In the genomic region with DNA sequence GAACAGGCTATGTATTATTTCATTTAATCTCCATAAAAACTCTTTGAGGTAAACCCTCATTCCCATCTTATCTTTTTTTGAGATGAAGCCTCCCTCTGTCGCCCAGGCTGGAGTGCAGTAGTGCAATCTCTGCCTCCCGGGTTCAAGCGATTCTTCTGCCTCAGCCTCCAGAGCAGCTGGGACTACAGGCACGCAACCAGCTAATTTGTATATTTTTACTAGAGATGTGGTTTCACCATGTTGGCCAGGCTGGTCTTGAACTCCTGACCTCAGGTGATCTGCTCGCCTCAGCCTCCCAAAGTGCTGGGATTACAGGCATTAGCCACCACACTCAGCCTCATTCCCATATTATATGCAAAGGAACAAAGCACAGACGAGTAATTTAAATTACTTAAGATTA, we compare ENCODE assay signal across 8 cellular contexts. TPM values are rescaled to one million over a fixed set of nuclear protein-coding genes. Genes with fewer than 3 reads are reported as not detected.
DNase-seq lines count a peak whose midpoint lies in the region; FAIRE-seq and TF ChIP-seq lines count a peak whose summit lies in the region.
"Not testable (repeated sequence)": the region's sequence is repeated elsewhere in the genome, so short reads cannot be mapped to it uniquely, and the experiment has no call there.

No MANE protein-coding gene starts in this region.

- not testable (repeated sequence) for H4K5ac ChIP-seq in H1 (ENCODE audit: insufficient read length, low read depth, low read length)

- not testable (repeated sequence) for H4K8ac ChIP-seq in H1 (ENCODE audit: extremely low read depth, insufficient read depth, low read length)

- TF ChIP-seq CTCF in LNCaP clone FGC (IDR thresholded peaks at IDR 0.05; ENCODE audit: control insufficient read depth, extremely low read depth, insufficient read depth); VCaP (conservative IDR thresholded peaks at IDR 0.05); H1 (IDR thresholded peaks at IDR 0.05; ENCODE audit: control extremely low read depth in 1 of 3, insufficient read depth in 1 of 3, low read depth in 1 of 3, low read length in 3 of 3); neural progenitor cell (IDR thresholded peaks at IDR 0.05); type B pancreatic cell (conservative IDR thresholded peaks at IDR 0.05): not testable (repeated sequence)

- peak overlapping the region; percentile 78 to 84; a peak in 3 of 4 replicates for H3K4me2 ChIP-seq in H1 (ENCODE audit: insufficient read depth in 1 of 2, low read depth in 2 of 2, low read length in 2 of 2)
- H3K4me2 ChIP-seq in neural progenitor cell = peak overlapping the region; percentile 99

- H2AK5ac ChIP-seq in H1 (ENCODE audit: low read depth, low read length) = not testable (repeated sequence)

- FAIRE-seq in H1 (lab: Jason Lieb, UNC) = not testable (repeated sequence)

- TF ChIP-seq EP300 in H1 (IDR thresholded peaks at IDR 0.05; ENCODE audit: borderline replicate concordance in 1 of 2, low read depth in 2 of 2, low read length in 2 of 2) = not testable (repeated sequence)

- H3K79me2 ChIP-seq in H1 (ENCODE audit: control insufficient read depth in 1 of 2, insufficient read depth in 2 of 2, low read length in 2 of 2) (peaks cover 0 to 22% of the 10 kb centered on the region in 2 experiments; a peak in 3 of 4 replicates), neural progenitor cell (ENCODE audit: low read depth) (peaks cover 30% of the 10 kb centered on the region)

- H3K79me1 ChIP-seq in H1 (ENCODE audit: low read depth, low read length) = not testable (repeated sequence)

- peaks cover 36% of the 10 kb centered on the region for H3K4me1 Mint-ChIP-seq in activated naive CD8-positive, alpha-beta T cell treated with anti-CD3 and anti-CD28 coated beads for 36 hours
- peaks cover 16% of the 10 kb centered on the region for H3K4me1 Mint-ChIP-seq in neural progenitor cell
- peaks cover 10% of the 10 kb centered on the region for H3K4me1 Mint-ChIP-seq in type B pancreatic cell (ENCODE audit: unreplicated experiment)

- peaks cover 50% of the 10 kb centered on the region for H3K36me3 Mint-ChIP-seq in activated naive CD8-positive, alpha-beta T cell treated with anti-CD3 and anti-CD28 coated beads for 36 hours
- H3K36me3 Mint-ChIP-seq in neural progenitor cell (peaks cover 34% of the 10 kb centered on the region), type B pancreatic cell (peaks cover 33% of the 10 kb centered on the region)

- not testable (repeated sequence) for H4K91ac ChIP-seq in H1 (replicated peaks; ENCODE audit: insufficient read length, low read length)

- peak overlapping the region; percentile 100 for H3K27ac Mint-ChIP-seq in activated naive CD8-positive, alpha-beta T cell treated with anti-CD3 and anti-CD28 coated beads for 36 hours
- peak overlapping the region; percentile 50 for H3K27ac Mint-ChIP-seq in neural progenitor cell
- peak overlapping the region; percentile 18 for H3K27ac Mint-ChIP-seq in type B pancreatic cell

- H3K4me1 ChIP-seq in ES-I3 (ENCODE audit: insufficient read depth, low read length); H1 (replicated peaks in 1 of 4; ENCODE audit: control insufficient read depth in 3 of 4, insufficient read depth in 4 of 4, low read length in 3 of 4); iPS-20b (ENCODE audit: insufficient read depth, low read length): not testable (repeated sequence)
- peaks cover 10% of the 10 kb centered on the region for H3K4me1 ChIP-seq in neural progenitor cell

- H3K4me3 Mint-ChIP-seq in activated naive CD8-positive, alpha-beta T cell treated with anti-CD3 and anti-CD28 coated beads for 36 hours = peak overlapping the region; percentile 100
- H3K4me3 Mint-ChIP-seq in neural progenitor cell = peak overlapping the region; percentile 100
- peak overlapping the region; percentile 100 for H3K4me3 Mint-ChIP-seq in type B pancreatic cell

- not testable (repeated sequence) for H3K9me3 Mint-ChIP-seq in activated naive CD8-positive, alpha-beta T cell treated with anti-CD3 and anti-CD28 coated beads for 36 hours; neural progenitor cell; type B pancreatic cell

- not testable (repeated sequence) for H3K18ac ChIP-seq in H1 (ENCODE audit: extremely low read depth, low read length)

- H3K4me3 ChIP-seq in LNCaP clone FGC (ENCODE audit: low read depth, low read length) (peak overlapping the region; percentile 77), H1 (ENCODE audit: extremely low read depth in 1 of 4, insufficient read depth in 2 of 4, low read depth in 3 of 4, low read length in 4 of 4) (peak overlapping the region in 3 of 4 experiments; percentile 80 to 96 (median 93); a peak in 6 of 8 replicates), iPS-20b (ENCODE audit: low read length) (peak overlapping the region; percentile 98), neural progenitor cell (peak overlapping the region; percentile 93)

- POLR2A ChIA-PET in H1 (lab: Charles Lee; ENCODE audit: partially characterized antibody) = interaction anchor here (0.6 to 1.8 kb wide), 3 partner anchors 11 to 14 kb away, joined by 3 to 4 read pairs (median 4); a partner anchor contains a TSS

- not testable (repeated sequence) for H2BK15ac ChIP-seq in H1 (ENCODE audit: low read length)

- H3K4ac ChIP-seq in H1 (replicated peaks; ENCODE audit: insufficient read length, low read depth, low read length) = not testable (repeated sequence)

- H3K56ac ChIP-seq in H1 (replicated peaks; ENCODE audit: insufficient read length, low read depth, low read length) = not testable (repeated sequence)

- not testable (repeated sequence) for H3K27me3 Mint-ChIP-seq in activated naive CD8-positive, alpha-beta T cell treated with anti-CD3 and anti-CD28 coated beads for 36 hours; neural progenitor cell (ENCODE audit: insufficient read depth, low read depth); type B pancreatic cell

- H2BK5ac ChIP-seq in H1 (ENCODE audit: low read depth, low read length) = not testable (repeated sequence)

- not testable (repeated sequence) for TF ChIP-seq POLR2A in H1 (IDR thresholded peaks at IDR 0.05; ENCODE audit: control extremely low read depth in 1 of 2, low read depth in 2 of 2, low read length in 2 of 2)

- H2BK120ac ChIP-seq in H1 (replicated peaks; ENCODE audit: low read depth, low read length) = not testable (repeated sequence)

- H3K9me3 ChIP-seq in ES-I3 (ENCODE audit: control insufficient read depth, insufficient read depth, low read length); H1 (ENCODE audit: insufficient read depth in 2 of 2, low read depth in 1 of 2, low read length in 1 of 2); iPS-20b (ENCODE audit: insufficient read depth, low read depth, low read length); neural progenitor cell (ENCODE audit: low read depth): not testable (repeated sequence)

- H3K23ac ChIP-seq in H1 (ENCODE audit: insufficient read length) = not testable (repeated sequence)

- H3K14ac ChIP-seq in H1 (ENCODE audit: insufficient read length) = not testable (repeated sequence)

- not testable (repeated sequence) for H3K27me3 ChIP-seq in H1 (replicated peaks in 1 of 4; ENCODE audit: control insufficient read depth in 3 of 4, extremely low read depth in 1 of 4, insufficient read depth in 3 of 4, low read length in 3 of 4); iPS-20b (ENCODE audit: insufficient read depth, low read length); neural progenitor cell

- CTCF ChIA-PET in H1 (lab: Charles Lee; ENCODE audit: partially characterized antibody) = not testable (repeated sequence)

- WGBS in H1 (ENCODE audit: extremely low coverage in 1 of 2, insufficient coverage in 1 of 2, insufficient read length in 1 of 2, insufficient replicate concordance in 2 of 2, low coverage in 1 of 2, low lambda C conversion rate in 2 of 2, missing lambda C conversion rate in 1 of 2), 2 experiments = 93% methylated on average over 6 of the region's 6 CpGs; no CpG with 5 or more reads in 1 of the 2 experiments

- peak overlapping the region; percentile 89 for H3K27ac ChIP-seq in VCaP
- H3K27ac ChIP-seq in H1 (ENCODE audit: low read depth, low read length); iPS-20b (ENCODE audit: low read length); neural progenitor cell: not testable (repeated sequence)

- H2BK12ac ChIP-seq in H1 (ENCODE audit: low read depth, low read length) = not testable (repeated sequence)

- H3K23me2 ChIP-seq in H1 (ENCODE audit: low read depth, low read length) = not testable (repeated sequence)

- TF ChIP-seq RAD21 in H1 (IDR thresholded peaks at IDR 0.05 in 1 of 2, conservative IDR thresholded peaks at IDR 0.05 in 1 of 2; ENCODE audit: low read depth in 2 of 2, low read length in 2 of 2) = not testable (repeated sequence)

- not testable (repeated sequence) for H2BK20ac ChIP-seq in H1 (ENCODE audit: low read length)

- H2AFZ ChIP-seq in H1 (ENCODE audit: low read length); neural progenitor cell (replicated peaks): not testable (repeated sequence)

- not testable (repeated sequence) for DNase-seq in LNCaP clone FGC (ENCODE audit: low read depth); activated naive CD8-positive, alpha-beta T cell treated with anti-CD3 and anti-CD28 coated beads for 36 hours; H1 (ENCODE audit: low read depth in 1 of 2, low spot score in 2 of 2); neural progenitor cell (ENCODE audit: low spot score); type B pancreatic cell (ENCODE audit: extremely low spot score, unreplicated experiment)

- not testable (repeated sequence) for H4K20me1 ChIP-seq in H1 (replicated peaks in 1 of 2; ENCODE audit: control insufficient read depth in 1 of 2, insufficient read depth in 2 of 2, low read length in 2 of 2)
- peaks cover 46% of the 10 kb centered on the region for H4K20me1 ChIP-seq in neural progenitor cell (ENCODE audit: low read depth)

- H3F3A ChIP-seq in neural progenitor cell (ENCODE audit: low read depth) = peaks cover 70% of the 10 kb centered on the region

- H3K36me3 ChIP-seq in ES-I3 (ENCODE audit: insufficient read depth, low read length) (peaks cover 41% of the 10 kb centered on the region), H1 (ENCODE audit: control insufficient read depth in 2 of 4, insufficient read depth in 4 of 4, low read length in 3 of 4) (peaks cover 26 to 50% (median 41%) of the 10 kb centered on the region in 4 experiments), iPS-20b (ENCODE audit: insufficient read depth, low read depth, low read length) (peaks cover 51% of the 10 kb centered on the region), neural progenitor cell (peaks cover 32% of the 10 kb centered on the region)

- H3K9ac ChIP-seq in ES-I3 (ENCODE audit: low read depth, low read length) (peak overlapping the region; percentile 91; the same call in 1 of the 2 replicates), H1 (replicated peaks in 1 of 4; ENCODE audit: extremely low read depth in 1 of 4, low read depth in 3 of 4, low read length in 3 of 4) (peak overlapping the region in 1 of 4 experiments; percentile 24; a peak in 1 of 7 replicates), iPS-20b (ENCODE audit: low read depth, low read length) (peak overlapping the region; percentile 99; the same call in 1 of the 2 replicates), neural progenitor cell (peak overlapping the region; percentile 97)

RNA-seq across cellular contexts. Expression of a gene that starts 1.7 kb away (rescaled TPM):
- total RNA-seq in activated naive CD8-positive, alpha-beta T cell treated with anti-CD3 and anti-CD28 coated beads for 36 hours = 1,000 to 10,000 TPM; 2,009 to 2,101 TPM
- 1,643 and 1,666 TPM in 2 replicates for total RNA-seq in H1 (2021; fragmentation: NEBNext Ultra II Directional; extraction: Animal tissue kit (Norgen Biotek cat#: 25700))
- polyA plus RNA-seq in H1 (2011; rRNA removed) = 685 and 1,073 TPM in 2 replicates
- polyA plus RNA-seq in H1 (2011; cell fraction: cytosol; rRNA removed) = 1,571 TPM
- 2,461 TPM for polyA plus RNA-seq in H1 (2011; cell fraction: nucleus; rRNA removed)
- polyA plus RNA-seq in H1 (2012, experiment 1 of 2) = 1,852 to 2,341 TPM (median 2,040 TPM) in 4 replicates
- polyA plus RNA-seq in H1 (2012, experiment 2 of 2) = 422 TPM
- polyA plus RNA-seq in H1 (2013, experiment 1 of 2) = 3,246 TPM
- 2,872 TPM for polyA plus RNA-seq in H1 (2013, experiment 2 of 2)
- polyA minus RNA-seq in H1 (2011; rRNA and poly(A)+ RNA removed) = 540 and 573 TPM in 2 replicates
- 337 TPM for polyA minus RNA-seq in H1 (2011; cell fraction: cytosol; rRNA and poly(A)+ RNA removed)
- 1,303 TPM for polyA minus RNA-seq in H1 (2011; cell fraction: nucleus; rRNA and poly(A)+ RNA removed)
- total RNA-seq in neural progenitor cell (ENCODE audit: low replicate concordance) (3,234 and 3,685 TPM in 2 replicates), type B pancreatic cell (ENCODE audit: low replicate concordance) (1,606 and 1,993 TPM in 2 replicates)

RNA-seq across cellular contexts. Expression of a gene that starts 11.1 kb away (rescaled TPM):
- total RNA-seq in activated naive CD8-positive, alpha-beta T cell treated with anti-CD3 and anti-CD28 coated beads for 36 hours = 100 to 1,000 TPM; 172 to 175 TPM
- 130 and 133 TPM in 2 replicates for total RNA-seq in H1 (2021; fragmentation: NEBNext Ultra II Directional; extraction: Animal tissue kit (Norgen Biotek cat#: 25700))
- polyA plus RNA-seq in H1 (2011; rRNA removed) = 28.3 and 32.8 TPM in 2 replicates
- polyA plus RNA-seq in H1 (2011; cell fraction: cytosol; rRNA removed) = 41.0 TPM
- polyA plus RNA-seq in H1 (2011; cell fraction: nucleus; rRNA removed) = 28.8 TPM
- polyA plus RNA-seq in H1 (2012, experiment 1 of 2) = 34.2 to 70.5 TPM (median 47.4 TPM) in 4 replicates
- polyA plus RNA-seq in H1 (2012, experiment 2 of 2) = 3.0 TPM
- polyA plus RNA-seq in H1 (2013, experiment 1 of 2) = 51.1 TPM
- 54.5 TPM for polyA plus RNA-seq in H1 (2013, experiment 2 of 2)
- polyA minus RNA-seq in H1 (2011; rRNA and poly(A)+ RNA removed) = 61.5 and 63.9 TPM in 2 replicates
- 39.6 TPM for polyA minus RNA-seq in H1 (2011; cell fraction: cytosol; rRNA and poly(A)+ RNA removed)
- polyA minus RNA-seq in H1 (2011; cell fraction: nucleus; rRNA and poly(A)+ RNA removed) = 39.2 TPM
- total RNA-seq in neural progenitor cell (ENCODE audit: low replicate concordance) = 67.5 and 85.2 TPM in 2 replicates
- total RNA-seq in type B pancreatic cell (ENCODE audit: low replicate concordance) = 76.0 and 78.9 TPM in 2 replicates

RNA-seq across cellular contexts. Expression of a gene that starts 25.5 kb away (rescaled TPM):
- total RNA-seq in activated naive CD8-positive, alpha-beta T cell treated with anti-CD3 and anti-CD28 coated beads for 36 hours = 10 to 100 TPM; 15.8 to 17.8 TPM
- 28.7 and 33.7 TPM in 2 replicates for total RNA-seq in H1 (2021; fragmentation: NEBNext Ultra II Directional; extraction: Animal tissue kit (Norgen Biotek cat#: 25700))
- 6.5 and 10.3 TPM in 2 replicates for polyA plus RNA-seq in H1 (2011; rRNA removed)
- 6.7 TPM for polyA plus RNA-seq in H1 (2011; cell fraction: cytosol; rRNA removed)
- 34.6 TPM for polyA plus RNA-seq in H1 (2011; cell fraction: nucleus; rRNA removed)
- 14.8 to 20.9 TPM (median 16.0 TPM) in 4 replicates for polyA plus RNA-seq in H1 (2012, experiment 1 of 2)
- 2.6 TPM for polyA plus RNA-seq in H1 (2012, experiment 2 of 2)
- 7.9 TPM for polyA plus RNA-seq in H1 (2013, experiment 1 of 2)
- polyA plus RNA-seq in H1 (2013, experiment 2 of 2) = 6.5 TPM
- polyA minus RNA-seq in H1 (2011; rRNA and poly(A)+ RNA removed) = 35.2 and 40.0 TPM in 2 replicates
- polyA minus RNA-seq in H1 (2011; cell fraction: cytosol; rRNA and poly(A)+ RNA removed) = 20.3 TPM
- polyA minus RNA-seq in H1 (2011; cell fraction: nucleus; rRNA and poly(A)+ RNA removed) = 64.2 TPM
- 11.0 and 16.8 TPM in 2 replicates for total RNA-seq in neural progenitor cell (ENCODE audit: low replicate concordance)
- total RNA-seq in type B pancreatic cell (ENCODE audit: low replicate concordance) = 57.6 and 62.1 TPM in 2 replicates

Comparison
In these comparisons a context has a peak if more than half of its experiments do, and no peak if none do; other contexts are left out.
1. H3K27ac Mint-ChIP-seq: peak in every context shown above with its lines; median percentile 100 in activated naive CD8-positive, alpha-beta T cell treated with anti-CD3 and anti-CD28 coated beads for 36 hours; 50 in neural progenitor cell; 18 in type B pancreatic cell.